ENCODE assay signal across 10 cellular contexts in genomic region chr3:143832433-143832832, GRCh38. TPM values are rescaled to one million over a fixed set of nuclear protein-coding genes. Genes with fewer than 3 reads are reported as not detected.
A peak's percentile ranks its signal among the peaks of the same experiment; 100 is the strongest.
DNase-seq lines count a peak whose midpoint lies in the region; ATAC-seq, FAIRE-seq and TF ChIP-seq lines count a peak whose summit lies in the region.
"Had no signal": no experiment of that assay in that cellular context is flagged by ENCODE, and none has a peak within 500 bp of the region (broad histone marks: within the 10 kb centered on the region; RNA-seq: fewer than 3 reads in every experiment).

No MANE protein-coding gene starts in this region.

- CTCF ChIA-PET in MCF 10A (lab: Yijun Ruan, JAX) = no interaction called here

- no peaks in the 10 kb centered on the region for H3K9me3 ChIP-seq in breast epithelium

- BruUV-seq in MCF 10A (replicated peaks; lab: Mats Ljungman, UMichigan) = no TSS peak

- H3K4me1 Mint-ChIP-seq in MCF 10A (ENCODE audit: insufficient read depth, unreplicated experiment) = peaks cover 17% of the 10 kb centered on the region

- ATAC-seq in HG02884 (IDR thresholded peaks at IDR 0.05; ENCODE audit: unreplicated experiment) = peak; percentile 67

- H3K27me3 Mint-ChIP-seq in MCF 10A (ENCODE audit: insufficient read depth, unreplicated experiment) = no peaks in the 10 kb centered on the region

- H3K36me3 Mint-ChIP-seq in MCF 10A (ENCODE audit: insufficient read depth, unreplicated experiment) = no peaks in the 10 kb centered on the region

- H3K27me3 ChIP-seq in breast epithelium = no peaks in the 10 kb centered on the region

- no peak overlapping the region for H3K4me3 Mint-ChIP-seq in MCF 10A (ENCODE audit: unreplicated experiment)

- H3K27ac Mint-ChIP-seq in MCF 10A (ENCODE audit: low read depth, unreplicated experiment) = no peak overlapping the region

- H3K36me3 ChIP-seq in breast epithelium = no peaks in the 10 kb centered on the region

- H3K4me1 ChIP-seq in breast epithelium = no peaks in the 10 kb centered on the region

- intact Hi-C loops in MCF 10A (cut with micrococcal nuclease) (no loop called here), breast epithelium (cut with DNase I; ENCODE audit: low total_unique reads) (no loop called here), posterior cingulate gyrus (cut with DNase I) (no loop called here)

- FAIRE-seq in RCC 7860 (lab: Jason Lieb, UNC) = peak; percentile 87

- POLR2A ChIA-PET in MCF 10A (lab: Yijun Ruan, JAX) = interaction anchor here (1.3 kb wide), 1 partner anchor 17 kb away, joined by 6 read pairs; no protein-coding TSS in a partner anchor

- H3K27ac ChIP-seq in breast epithelium = no peak overlapping the region

- H3K4me3 ChIP-seq in breast epithelium = no peak overlapping the region

- TF ChIP-seq CTCF in MCF 10A (IDR thresholded peaks at IDR 0.05; ENCODE audit: unreplicated experiment) = no peak
- TF ChIP-seq CTCF in breast epithelium (IDR thresholded peaks at IDR 0.05) = no peak

- no peak for TF ChIP-seq POLR2A in breast epithelium (IDR thresholded peaks at IDR 0.05)

- H3K9me3 Mint-ChIP-seq in MCF 10A (ENCODE audit: unreplicated experiment) = no peaks in the 10 kb centered on the region

- DNase-seq in MCF 10A (ENCODE audit: unreplicated experiment) = peak; percentile 20
- DNase-seq in breast epithelium (ENCODE audit: low spot score in 2 of 2) = no peak
- DNase-seq in RCC 7860 (ENCODE audit: low spot score) = peak; percentile 72
- no peak for DNase-seq in SHP77 treated with DMSO at 0.1 percent for 48 hours (lab: John Stamatoyannopoulos, UW)
- DNase-seq in activated gamma-delta T cell treated with Interleukin-2 at 50 U/mL for 16 hours = no peak
- no peak for DNase-seq in SIG-M5 (lab: John Stamatoyannopoulos, UW)
- DNase-seq in posterior cingulate gyrus = no peak
- DNase-seq: activated CD4-positive, CD25-positive, alpha-beta regulatory T cell treated with anti-CD3 and anti-CD28 coated beads, Interleukin-2, amount 50 U/mL, for 72 hours; NCI-H2227 treated with DMSO at 0.1 percent for 48 hours had no signal

RNA-seq across cellular contexts. Expression of gene SLC9A9, which starts 15.8 kb away (rescaled TPM):
- total RNA-seq in MCF 10A (2022) (2.0 and 2.2 TPM in 2 replicates), breast epithelium (10 to 100 TPM in 1 of 3 donors, 1 to 10 TPM in 2; 6.2 to 17.3 (median 7.8) TPM)

Comparison
In these comparisons a context has a peak if more than half of its experiments do, and no peak if none do; other contexts are left out.
1. DNase-seq: peak in MCF 10A (single experiment) and RCC 7860 (single experiment); none in breast epithelium (0 of 2), SHP77 treated with DMSO at 0.1 percent for 48 hours (single experiment), activated gamma-delta T cell treated with Interleukin-2 at 50 U/mL for 16 hours (single experiment), SIG-M5 (single experiment) and posterior cingulate gyrus (0 of 10).